ENCODE assay signal across 22 cellular contexts in the genomic region with DNA sequence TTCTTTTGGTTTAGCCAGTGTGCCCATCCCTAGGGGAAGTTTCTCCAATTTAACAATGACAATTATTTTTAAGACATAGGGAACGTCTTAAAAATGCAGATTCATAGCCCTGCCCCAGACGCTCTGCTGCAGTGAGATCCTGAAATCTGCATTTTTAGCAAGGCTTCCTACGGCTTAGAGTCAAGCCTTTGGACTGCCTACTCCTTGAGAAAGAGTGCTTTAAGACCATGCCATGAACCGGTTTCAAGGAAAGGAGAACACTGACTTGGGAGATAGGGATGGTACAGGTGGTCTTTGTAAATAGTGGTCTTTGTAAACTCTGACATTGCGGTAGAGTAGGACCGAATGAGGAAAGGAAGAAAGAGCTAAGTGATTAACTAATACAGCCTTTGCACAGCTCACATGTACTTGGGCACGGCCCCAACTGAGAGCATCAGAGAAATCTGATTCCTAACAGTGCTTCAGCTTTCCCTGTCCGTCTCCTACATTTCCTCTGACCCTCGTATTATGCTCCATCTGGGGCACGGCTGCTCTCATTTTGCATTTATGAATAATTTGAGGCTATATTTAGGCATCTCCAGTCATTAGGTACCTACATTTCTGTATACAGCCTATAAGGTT.
"Had no signal": no experiment of that assay in that cellular context is flagged by ENCODE, and none has a peak within 500 bp of the region (broad histone marks: within the 10 kb centered on the region; RNA-seq: fewer than 3 reads in every experiment).

No MANE protein-coding gene starts in this region.

- H3K27me3 ChIP-seq: right atrium auricular region, upper lobe of right lung had no signal

- H3K9me3 Mint-ChIP-seq: activated naive CD4-positive, alpha-beta T cell treated with anti-CD3 and anti-CD28 coated beads, Interleukin-2, amount 10 ng/mL, durations not matched to agents 7 days and 5 days; dendritic cell treated with granulocyte-macrophage colony-stimulating factor and Interleukin-4, amounts not matched to agents 40 ng/mL and 50 ng/mL, for 4 days had no signal

- H3K27ac Mint-ChIP-seq: activated naive CD4-positive, alpha-beta T cell treated with anti-CD3 and anti-CD28 coated beads, Interleukin-2, amount 10 ng/mL, durations not matched to agents 7 days and 5 days; activated T-cell treated with anti-CD3 and anti-CD28 coated beads, Interleukin-2, amount 50 U/mL, for 72 hours; dendritic cell treated with granulocyte-macrophage colony-stimulating factor and Interleukin-4, amounts not matched to agents 40 ng/mL and 50 ng/mL, for 4 days; naive B cell had no signal

- H3K4me3 ChIP-seq: lung, prostate gland, right atrium auricular region, upper lobe of right lung had no signal

- H3K36me3 Mint-ChIP-seq: activated naive CD4-positive, alpha-beta T cell treated with anti-CD3 and anti-CD28 coated beads, Interleukin-2, amount 10 ng/mL, durations not matched to agents 7 days and 5 days; brain; naive B cell had no signal

- H3K9me3 ChIP-seq: prostate gland, right atrium auricular region, upper lobe of right lung had no signal

- H3K4me1 ChIP-seq: prostate gland, right atrium auricular region had no signal

- H3K27ac ChIP-seq: prostate gland, right atrium auricular region, upper lobe of right lung had no signal

- H3K4me3 Mint-ChIP-seq: activated naive CD4-positive, alpha-beta T cell treated with anti-CD3 and anti-CD28 coated beads, Interleukin-2, amount 10 ng/mL, durations not matched to agents 7 days and 5 days; activated T-cell treated with anti-CD3 and anti-CD28 coated beads, Interleukin-2, amount 50 U/mL, for 72 hours; brain; dendritic cell treated with granulocyte-macrophage colony-stimulating factor and Interleukin-4, amounts not matched to agents 40 ng/mL and 50 ng/mL, for 4 days; naive B cell; T-helper 17 cell had no signal

- DNase-seq: activated CD4-positive, alpha-beta T cell treated with anti-CD3 and anti-CD28 coated beads for 4 hours; activated CD4-positive, alpha-beta T cell treated with anti-CD3 and anti-CD28 coated beads, Interleukin-2, amount 50 U/mL, for 48 hours; activated CD4-positive, CD25-positive, alpha-beta regulatory T cell; activated effector memory CD4-positive, alpha-beta T cell treated with Interleukin-2 at 50 U/mL for 16 hours; activated naive CD4-positive, alpha-beta T cell treated with anti-CD3 and anti-CD28 coated beads, Interleukin-2, amount 10 ng/mL, durations not matched to agents 7 days and 5 days; activated T-cell treated with anti-CD3 and anti-CD28 coated beads, Interleukin-2, amount 50 U/mL, for 72 hours; amygdala; effector CD4-positive, alpha-beta T cell; hippocampal formation; kidney; naive B cell; stimulated activated CD4-positive, alpha-beta T cell treated with anti-CD3 and anti-CD28 coated beads, Interleukin-4, amount 100 ng/mL, for 24 hours; stimulated activated naive CD8-positive, alpha-beta T cell treated with anti-CD3 and anti-CD28 coated beads, Interleukin-15, Interleukin-2, amounts not matched to agents 100 U/mL and 50 U/mL, for 24 hours; SW 1271; T-helper 17 cell; upper lobe of right lung had no signal

- H3K27me3 Mint-ChIP-seq: activated naive CD4-positive, alpha-beta T cell treated with anti-CD3 and anti-CD28 coated beads, Interleukin-2, amount 10 ng/mL, durations not matched to agents 7 days and 5 days; dendritic cell treated with granulocyte-macrophage colony-stimulating factor and Interleukin-4, amounts not matched to agents 40 ng/mL and 50 ng/mL, for 4 days; T-helper 17 cell had no signal

- H3K36me3 ChIP-seq: prostate gland, right atrium auricular region, upper lobe of right lung had no signal

- ATAC-seq: activated T-cell treated with anti-CD3 and anti-CD28 coated beads, Interleukin-2, amount 50 U/mL, for 72 hours; left lobe of liver; stimulated activated naive CD8-positive, alpha-beta T cell treated with anti-CD3 and anti-CD28 coated beads, Interleukin-15, Interleukin-2, amounts not matched to agents 100 U/mL and 50 U/mL, for 24 hours; T-helper 17 cell; upper lobe of right lung had no signal
